10 cellular contexts compared by ENCODE assay signal in genomic region chr12:1660304-1661187, GRCh38. TPM values are rescaled to one million over a fixed set of nuclear protein-coding genes. Genes with fewer than 3 reads are reported as not detected.
DNase-seq lines count a peak whose midpoint lies in the region; ATAC-seq, FAIRE-seq and TF ChIP-seq lines count a peak whose summit lies in the region.
"Had no signal": no experiment of that assay in that cellular context is flagged by ENCODE, and none has a peak within 500 bp of the region (broad histone marks: within the 10 kb centered on the region; RNA-seq: fewer than 3 reads in every experiment).

No MANE protein-coding gene starts in this region.

- intact Hi-C loops in uterus (cut with DNase I; ENCODE audit: low total_unique reads), result no loop called here

- peak overlapping the region; percentile 91 to 97 for H3K27ac ChIP-seq in esophagus (ENCODE audit: low read depth in 2 of 2, low read length in 1 of 2)
- peak overlapping the region; percentile 79 for H3K27ac ChIP-seq in neutrophil
- peak overlapping the region; percentile 81 to 88 for H3K27ac ChIP-seq in uterus
- H3K27ac ChIP-seq: cardiac muscle cell had no signal

- H3K36me3 ChIP-seq in esophagus (ENCODE audit: control insufficient read depth in 2 of 2, insufficient read depth in 2 of 2, low read length in 1 of 2) (no peaks in the 10 kb centered on the region), neutrophil (no peaks in the 10 kb centered on the region), uterus (no peaks in the 10 kb centered on the region)
- H3K36me3 ChIP-seq: cardiac muscle cell had no signal

- H3K4me3 ChIP-seq in esophagus (ENCODE audit: low read depth in 1 of 2, low read length in 2 of 2) (no peak overlapping the region), neutrophil (ENCODE audit: low read depth in 1 of 2, low read length in 1 of 2) (no peak overlapping the region), uterus (no peak overlapping the region)

- DNase-seq in GM12891 (ENCODE audit: insufficient read length, low spot score) (no peak), uterus (peak; percentile 35 to 65)
- peak; percentile 16 to 40 for DNase-seq in activated CD4-positive, alpha-beta T cell treated with anti-CD3 and anti-CD28 coated beads, Interleukin-2, amount 50 U/mL, for 48 hours

- WGBS in esophagus, 2 donors, result 34 to 44% methylated on average over 17 to 18 of the region's 20 CpGs

- TF ChIP-seq POLR2A in GM12891 (IDR thresholded peaks at IDR 0.05; ENCODE audit: low read depth, low read length) (no peak), uterus (IDR thresholded peaks at IDR 0.05) (peak in 1 of 2 donors; percentile 25)

- no peak for ATAC-seq in GM21786 (IDR thresholded peaks at IDR 0.05; ENCODE audit: unreplicated experiment)
- ATAC-seq in HG03378 (IDR thresholded peaks at IDR 0.05; ENCODE audit: unreplicated experiment), result no peak
- no peak for ATAC-seq in HG03521 (IDR thresholded peaks at IDR 0.05; ENCODE audit: unreplicated experiment)

- no peaks in the 10 kb centered on the region for H3K9me3 ChIP-seq in esophagus (ENCODE audit: control insufficient read depth in 2 of 2, insufficient read depth in 1 of 2, low read depth in 1 of 2, low read length in 1 of 2)
- no peaks in the 10 kb centered on the region for H3K9me3 ChIP-seq in neutrophil
- H3K9me3 ChIP-seq in uterus, result no peaks in the 10 kb centered on the region

- TF ChIP-seq CTCF in neutrophil (IDR thresholded peaks at IDR 0.05) (no peak), uterus (IDR thresholded peaks at IDR 0.05) (no peak)

- H3K4me1 ChIP-seq in esophagus (ENCODE audit: control insufficient read depth in 2 of 2, insufficient read depth in 2 of 2, low read length in 1 of 2) (peaks cover 4 to 9% of the 10 kb centered on the region in 2 donors), neutrophil (ENCODE audit: control insufficient read depth in 1 of 2, insufficient read depth in 1 of 2, low read depth in 1 of 2, low read length in 1 of 2) (peaks cover 20 to 21% of the 10 kb centered on the region in 2 experiments), uterus (no peaks in the 10 kb centered on the region)

- peak; percentile 66 for FAIRE-seq in GM12891 (lab: Jason Lieb, UNC)
- FAIRE-seq: GM18507 had no signal

- H3K27me3 ChIP-seq in esophagus (ENCODE audit: control insufficient read depth in 1 of 2, insufficient read depth in 2 of 2, low read length in 2 of 2), result no peaks in the 10 kb centered on the region
- H3K27me3 ChIP-seq in neutrophil, result no peaks in the 10 kb centered on the region
- no peaks in the 10 kb centered on the region for H3K27me3 ChIP-seq in uterus

TF ChIP-seq in GM12891, 5 proteins besides CTCF, POLR2A, EP300 and RAD21:
- TF ChIP-seq POU2F2 (IDR thresholded peaks at IDR 0.05; ENCODE audit: low read depth, low read length) (no peak), SPI1 (IDR thresholded peaks at IDR 0.05; ENCODE audit: low read depth, low read length) (no peak), TAF1 (IDR thresholded peaks at IDR 0.05; ENCODE audit: low read depth, low read length) (no peak)

RNA-seq across cellular contexts. Expression of gene ADIPOR2, which starts 30.3 kb away (rescaled TPM):
- polyA plus RNA-seq in GM12891 (2012; ENCODE audit: low read depth, missing spikeins), result 26.5 TPM
- 10 to 100 TPM; 29.9 to 33.7 TPM for polyA plus RNA-seq in esophagus
- 10 to 100 TPM; 30.3 to 71.2 (median 42.3) TPM for total RNA-seq in uterus

RNA-seq across cellular contexts. Expression of gene WNT5B, which starts 31.5 kb away (rescaled TPM):
- 6.7 TPM for polyA plus RNA-seq in GM12891 (2012; ENCODE audit: low read depth, missing spikeins)
- 10 to 100 TPM; 10.1 to 13.9 TPM for polyA plus RNA-seq in esophagus
- total RNA-seq in uterus, result 10 to 100 TPM in 1 of 4 donors, 1 to 10 TPM in 2, not detected in 1; 5.9 to 20.9 (median 7.2) TPM
